In genomic region chr3:161630791-161631190, GRCh38 we compare ENCODE assay signal across 24 cellular contexts.
DNase-seq lines count a peak whose midpoint lies in the region; ATAC-seq and TF ChIP-seq lines count a peak whose summit lies in the region.
"Had no signal": no experiment of that assay in that cellular context is flagged by ENCODE, and none has a peak within 500 bp of the region (broad histone marks: within the 10 kb centered on the region; RNA-seq: fewer than 3 reads in every experiment).

No MANE protein-coding gene starts in this region.

- no peaks in the 10 kb centered on the region for H3K9me3 Mint-ChIP-seq in endothelial cell (ENCODE audit: unreplicated experiment)
- H3K9me3 Mint-ChIP-seq in neural progenitor cell, result no peaks in the 10 kb centered on the region
- H3K9me3 Mint-ChIP-seq in activated T-cell treated with anti-CD3 and anti-CD28 coated beads, Interleukin-2, amount 50 U/mL, for 24 hours, result peaks cover 5% of the 10 kb centered on the region
- H3K9me3 Mint-ChIP-seq: activated naive CD8-positive, alpha-beta T cell treated with anti-CD3 and anti-CD28 coated beads, Interleukin-2, amount 10 ng/mL, durations not matched to agents 7 days and 5 days; T-helper 1 cell treated with Interleukin-12 subunit alpha and Interleukin-12 subunit beta and Interleukin-4 antibody, amounts not matched to agents 30 μg/mL and 1 μg/mL, for 36 hours had no signal

- H3K27me3 ChIP-seq in neural progenitor cell (no peaks in the 10 kb centered on the region), left lung (no peaks in the 10 kb centered on the region)
- H3K27me3 ChIP-seq: BLaER1 had no signal

- no peak overlapping the region for H3K9ac ChIP-seq in neural progenitor cell
- H3K9ac ChIP-seq: BLaER1 had no signal

- no peaks in the 10 kb centered on the region for H3K4me1 ChIP-seq in neural progenitor cell
- no peaks in the 10 kb centered on the region for H3K4me1 ChIP-seq in left lung
- H3K4me1 ChIP-seq: BLaER1 had no signal

- H4K20me1 ChIP-seq in neural progenitor cell (ENCODE audit: low read depth), result no peaks in the 10 kb centered on the region
- H4K20me1 ChIP-seq: BLaER1 had no signal

- TF ChIP-seq CTCF in endothelial cell (IDR thresholded peaks at IDR 0.05; ENCODE audit: unreplicated experiment) (no peak), neural progenitor cell (IDR thresholded peaks at IDR 0.05) (no peak), left lung (IDR thresholded peaks at IDR 0.05) (no peak)

- H3K9me3 ChIP-seq in neural progenitor cell (ENCODE audit: low read depth) (no peaks in the 10 kb centered on the region), left lung (peaks cover 0 to 3% of the 10 kb centered on the region in 2 donors)
- H3K9me3 ChIP-seq: BLaER1, mucosa of descending colon had no signal

- no peak overlapping the region for H2AFZ ChIP-seq in neural progenitor cell (replicated peaks)

- no peaks in the 10 kb centered on the region for H3F3A ChIP-seq in neural progenitor cell (ENCODE audit: low read depth)

- H3K27me3 Mint-ChIP-seq in endothelial cell (ENCODE audit: unreplicated experiment) (no peaks in the 10 kb centered on the region), neural progenitor cell (ENCODE audit: insufficient read depth, low read depth) (no peaks in the 10 kb centered on the region)
- no peaks in the 10 kb centered on the region for H3K27me3 Mint-ChIP-seq in activated T-cell treated with anti-CD3 and anti-CD28 coated beads, Interleukin-2, amount 50 U/mL, for 24 hours
- H3K27me3 Mint-ChIP-seq: activated naive CD8-positive, alpha-beta T cell treated with anti-CD3 and anti-CD28 coated beads, Interleukin-2, amount 10 ng/mL, durations not matched to agents 7 days and 5 days; activated T-helper 17 cell treated with anti-CD3 and anti-CD28 coated beads, Interleukin-2, amount 50 U/mL, for 72 hours; central memory CD8-positive, alpha-beta T cell; effector memory CD8-positive, alpha-beta T cell had no signal

- H3K79me2 ChIP-seq in neural progenitor cell (ENCODE audit: low read depth), result no peaks in the 10 kb centered on the region

- H3K36me3 ChIP-seq in neural progenitor cell, result no peaks in the 10 kb centered on the region
- no peaks in the 10 kb centered on the region for H3K36me3 ChIP-seq in left lung
- H3K36me3 ChIP-seq: BLaER1 had no signal

- no peak for ATAC-seq in left lung
- ATAC-seq: activated T-helper 17 cell treated with anti-CD3 and anti-CD28 coated beads, Interleukin-2, amount 50 U/mL, for 72 hours; effector memory CD8-positive, alpha-beta T cell; mucosa of descending colon; stimulated activated effector memory CD8-positive, alpha-beta T cell treated with anti-CD3 and anti-CD28 coated beads, Interleukin-12 subunit alpha, Interleukin-12 subunit beta, amount 100 ng/mL, for 72 hours had no signal

- no peaks in the 10 kb centered on the region for H3K4me1 Mint-ChIP-seq in endothelial cell (ENCODE audit: unreplicated experiment)
- no peaks in the 10 kb centered on the region for H3K4me1 Mint-ChIP-seq in neural progenitor cell
- no peaks in the 10 kb centered on the region for H3K4me1 Mint-ChIP-seq in activated T-cell treated with anti-CD3 and anti-CD28 coated beads, Interleukin-2, amount 50 U/mL, for 24 hours (ENCODE audit: low read depth)
- H3K4me1 Mint-ChIP-seq: activated naive CD8-positive, alpha-beta T cell treated with anti-CD3 and anti-CD28 coated beads, Interleukin-2, amount 10 ng/mL, durations not matched to agents 7 days and 5 days; activated T-helper 17 cell treated with anti-CD3 and anti-CD28 coated beads, Interleukin-2, amount 50 U/mL, for 72 hours; central memory CD8-positive, alpha-beta T cell; stimulated activated effector memory CD8-positive, alpha-beta T cell treated with anti-CD3 and anti-CD28 coated beads, Interleukin-12 subunit alpha, Interleukin-12 subunit beta, amount 100 ng/mL, for 72 hours had no signal

- H3K36me3 Mint-ChIP-seq in endothelial cell (ENCODE audit: low read depth, unreplicated experiment) (no peaks in the 10 kb centered on the region), neural progenitor cell (no peaks in the 10 kb centered on the region)
- no peaks in the 10 kb centered on the region for H3K36me3 Mint-ChIP-seq in activated T-cell treated with anti-CD3 and anti-CD28 coated beads, Interleukin-2, amount 50 U/mL, for 24 hours (ENCODE audit: low read depth)
- H3K36me3 Mint-ChIP-seq: activated naive CD8-positive, alpha-beta T cell treated with anti-CD3 and anti-CD28 coated beads, Interleukin-2, amount 10 ng/mL, durations not matched to agents 7 days and 5 days; stimulated activated effector memory CD8-positive, alpha-beta T cell treated with anti-CD3 and anti-CD28 coated beads, Interleukin-12 subunit alpha, Interleukin-12 subunit beta, amount 100 ng/mL, for 72 hours had no signal

- no peak overlapping the region for H3K4me2 ChIP-seq in neural progenitor cell
- H3K4me2 ChIP-seq: BLaER1 had no signal

- H3K27ac ChIP-seq in neural progenitor cell, result no peak overlapping the region
- H3K27ac ChIP-seq in left lung, result no peak overlapping the region
- H3K27ac ChIP-seq: 22Rv1, BLaER1, RWPE1 had no signal

- DNase-seq in SIG-M5 treated with dmso at 0.1 percent for 504 hours (lab: John Stamatoyannopoulos, UW; ENCODE audit: unreplicated experiment) (peak; percentile 38), SIG-M5 (lab: John Stamatoyannopoulos, UW) (no peak), RPMI8226 (peak; percentile 20), endothelial cell (ENCODE audit: low spot score) (peak; percentile 26), neural progenitor cell (ENCODE audit: low spot score) (peak; percentile 22), left lung (no peak)
- DNase-seq in stimulated activated CD4-positive, alpha-beta T cell treated with anti-CD3 and anti-CD28 coated beads, Interleukin-1b, Interleukin-23, amount 100 ng/mL, for 48 hours, result no peak
- DNase-seq in activated T-cell treated with anti-CD3 and anti-CD28 coated beads, Interleukin-2, amount 50 U/mL, for 24 hours, result no peak
- DNase-seq: activated naive CD8-positive, alpha-beta T cell treated with anti-CD3 and anti-CD28 coated beads, Interleukin-2, amount 10 ng/mL, durations not matched to agents 7 days and 5 days; Calu3; effector memory CD8-positive, alpha-beta T cell; hippocampal formation; mucosa of descending colon; NCI-H146; NCI-H748 treated with DMSO at 0.1 percent for 48 hours; nucleus accumbens; retina had no signal

- intact Hi-C loops in left lung (cut with DNase I), result no loop called here

- H3K27ac Mint-ChIP-seq in endothelial cell (ENCODE audit: unreplicated experiment) (no peak overlapping the region), neural progenitor cell (no peak overlapping the region)
- no peak overlapping the region for H3K27ac Mint-ChIP-seq in activated T-cell treated with anti-CD3 and anti-CD28 coated beads, Interleukin-2, amount 50 U/mL, for 24 hours
- H3K27ac Mint-ChIP-seq: activated naive CD8-positive, alpha-beta T cell treated with anti-CD3 and anti-CD28 coated beads, Interleukin-2, amount 10 ng/mL, durations not matched to agents 7 days and 5 days; activated T-helper 17 cell treated with anti-CD3 and anti-CD28 coated beads, Interleukin-2, amount 50 U/mL, for 72 hours; effector memory CD8-positive, alpha-beta T cell; stimulated activated effector memory CD8-positive, alpha-beta T cell treated with anti-CD3 and anti-CD28 coated beads, Interleukin-12 subunit alpha, Interleukin-12 subunit beta, amount 100 ng/mL, for 72 hours; T-helper 1 cell treated with Interleukin-12 subunit alpha and Interleukin-12 subunit beta and Interleukin-4 antibody, amounts not matched to agents 30 μg/mL and 1 μg/mL, for 36 hours had no signal

- no peak overlapping the region for H3K4me3 ChIP-seq in neural progenitor cell
- H3K4me3 ChIP-seq in left lung, result no peak overlapping the region
- H3K4me3 ChIP-seq: BLaER1, mucosa of descending colon had no signal

- H3K4me3 Mint-ChIP-seq in endothelial cell (ENCODE audit: unreplicated experiment) (no peak overlapping the region), neural progenitor cell (no peak overlapping the region)
- no peak overlapping the region for H3K4me3 Mint-ChIP-seq in activated T-cell treated with anti-CD3 and anti-CD28 coated beads, Interleukin-2, amount 50 U/mL, for 24 hours
- H3K4me3 Mint-ChIP-seq: activated naive CD8-positive, alpha-beta T cell treated with anti-CD3 and anti-CD28 coated beads, Interleukin-2, amount 10 ng/mL, durations not matched to agents 7 days and 5 days; activated T-helper 17 cell treated with anti-CD3 and anti-CD28 coated beads, Interleukin-2, amount 50 U/mL, for 72 hours; central memory CD8-positive, alpha-beta T cell; effector memory CD8-positive, alpha-beta T cell; stimulated activated effector memory CD8-positive, alpha-beta T cell treated with anti-CD3 and anti-CD28 coated beads, Interleukin-12 subunit alpha, Interleukin-12 subunit beta, amount 100 ng/mL, for 72 hours; T-helper 1 cell treated with Interleukin-12 subunit alpha and Interleukin-12 subunit beta and Interleukin-4 antibody, amounts not matched to agents 30 μg/mL and 1 μg/mL, for 36 hours had no signal

Comparison
In these comparisons a context has a peak if more than half of its experiments do, and no peak if none do; other contexts are left out.
1. DNase-seq: peak in SIG-M5 treated with dmso at 0.1 percent for 504 hours (single experiment), RPMI8226 (single experiment), endothelial cell (single experiment) and neural progenitor cell (single experiment); none in SIG-M5 (single experiment), stimulated activated CD4-positive, alpha-beta T cell treated with anti-CD3 and anti-CD28 coated beads, Interleukin-1b, Interleukin-23, amount 100 ng/mL, for 48 hours (single experiment), activated T-cell treated with anti-CD3 and anti-CD28 coated beads, Interleukin-2, amount 50 U/mL, for 24 hours (single experiment) and left lung (0 of 2).